In genomic region chr4:151055539-151055938, GRCh38 we compare ENCODE assay signal across 14 cellular contexts. TPM values are rescaled to one million over a fixed set of nuclear protein-coding genes. Genes with fewer than 3 reads are reported as not detected.
DNase-seq lines count a peak whose midpoint lies in the region; ATAC-seq, FAIRE-seq and TF ChIP-seq lines count a peak whose summit lies in the region.
"Had no signal": no experiment of that assay in that cellular context is flagged by ENCODE, and none has a peak within 500 bp of the region (broad histone marks: within the 10 kb centered on the region; RNA-seq: fewer than 3 reads in every experiment).

No MANE protein-coding gene starts in this region.

- in situ Hi-C loops in mammary epithelial cell (cut with MboI; ENCODE audit: low sequenced_read_pairs in 2 of 2) = no loop called here
- in situ Hi-C loops in IMR-90 (cut with MboI; ENCODE audit: low sequenced_read_pairs) = no loop called here
- in situ Hi-C loops in K562 (cut with MboI) = no loop called here

- POLR2A ChIA-PET in IMR-90 (lab: Charles Lee; ENCODE audit: unreplicated experiment) (no interaction called here), K562 (lab: Yijun Ruan, JAX) (no interaction called here)

- H4K91ac ChIP-seq in IMR-90 (ENCODE audit: insufficient read depth, low read depth, low read length) = no peak overlapping the region

- H3K9me1 ChIP-seq in IMR-90 (ENCODE audit: insufficient read depth, low read length) = no peaks in the 10 kb centered on the region
- H3K9me1 ChIP-seq in K562 (ENCODE audit: control insufficient read depth, insufficient read depth, low read length) = no peaks in the 10 kb centered on the region

- H3K4me1 ChIP-seq in mammary epithelial cell (ENCODE audit: insufficient read depth, low read length) (no peaks in the 10 kb centered on the region), breast epithelium (no peaks in the 10 kb centered on the region), IMR-90 (ENCODE audit: control insufficient read depth, insufficient read depth, low read length) (0 out of 2 replicates have a peak, but pooled peaks cover 2% of the 10 kb centered on the region), K562 (replicated peaks in 1 of 2; ENCODE audit: control insufficient read depth in 2 of 2, insufficient read depth in 2 of 2, low read length in 2 of 2) (peaks cover 0 to 5% of the 10 kb centered on the region in 2 experiments; a peak in 1 of 5 replicates), Peyer's patch (no peaks in the 10 kb centered on the region)
- H3K4me1 ChIP-seq: BLaER1 treated with 17β-estradiol and CSF1 and Interleukin-3, amounts not matched to agents 10 nM and 100 nM had no signal

- no peak overlapping the region for H2BK120ac ChIP-seq in IMR-90 (ENCODE audit: low read depth, low read length)

- H3K4me2 ChIP-seq in mammary epithelial cell (ENCODE audit: insufficient read depth, low read depth, low read length) (no peak overlapping the region), IMR-90 (ENCODE audit: low read depth, low read length) (no peak overlapping the region), K562 (ENCODE audit: insufficient read depth, low read length) (no peak overlapping the region)
- H3K4me2 ChIP-seq: BLaER1 treated with 17β-estradiol and CSF1 and Interleukin-3, amounts not matched to agents 10 nM and 100 nM had no signal

- H3K27me3 Mint-ChIP-seq in chondrocyte (ENCODE audit: low read depth) = peaks cover 2% of the 10 kb centered on the region
- H3K27me3 Mint-ChIP-seq: CD4-positive, CD25-positive, alpha-beta regulatory T cell had no signal

- FAIRE-seq in K562 (lab: Jason Lieb, UNC) = no peak

- H2BK20ac ChIP-seq in IMR-90 (ENCODE audit: low read depth, low read length) = no peak overlapping the region

- no peak overlapping the region for H2AK5ac ChIP-seq in IMR-90 (ENCODE audit: low read depth, low read length)

- WGBS in mammary epithelial cell (ENCODE audit: low coverage, missing lambda C conversion rate) = 0% methylated on average over 1 of the region's 1 CpG
- WGBS in IMR-90 (ENCODE audit: extremely low coverage in 2 of 2, insufficient read length in 1 of 2), 2 experiments = no CpG with 5 or more reads among the region's 1 CpG
- 0% methylated on average over 1 of the region's 1 CpG for WGBS in K562 (ENCODE audit: insufficient coverage, low coverage, missing lambda C conversion rate)

- H3K36me3 Mint-ChIP-seq in chondrocyte (ENCODE audit: low read depth) = peaks cover 2% of the 10 kb centered on the region
- H3K36me3 Mint-ChIP-seq: CD4-positive, CD25-positive, alpha-beta regulatory T cell had no signal

- no peak overlapping the region for H3K4me3 Mint-ChIP-seq in chondrocyte (ENCODE audit: unreplicated experiment)
- H3K4me3 Mint-ChIP-seq: CD4-positive, CD25-positive, alpha-beta regulatory T cell had no signal

- H3K9me3 Mint-ChIP-seq in chondrocyte (ENCODE audit: low read depth) = peaks cover 4% of the 10 kb centered on the region

- no peak overlapping the region for H4K8ac ChIP-seq in IMR-90 (ENCODE audit: low read depth in 2 of 2, low read length in 2 of 2)

- no peak overlapping the region for H3K9ac ChIP-seq in mammary epithelial cell (ENCODE audit: insufficient read depth, low read length)
- no peak overlapping the region for H3K9ac ChIP-seq in IMR-90 (ENCODE audit: low read depth, low read length)
- no peak overlapping the region for H3K9ac ChIP-seq in K562 (ENCODE audit: insufficient read depth in 1 of 2, low read depth in 2 of 2, low read length in 2 of 2)
- H3K9ac ChIP-seq: BLaER1 treated with 17β-estradiol and CSF1 and Interleukin-3, amounts not matched to agents 10 nM and 100 nM had no signal

- no peak for DNase-seq in mammary epithelial cell
- no peak for DNase-seq in breast epithelium (ENCODE audit: low spot score in 2 of 2)
- DNase-seq in IMR-90 = no peak
- no peak for DNase-seq in K562 (ENCODE audit: extremely low read depth in 1 of 4, low spot score in 3 of 4)
- DNase-seq in Peyer's patch = no peak
- DNase-seq in DMS153 (lab: John Stamatoyannopoulos, UW) = no peak
- DNase-seq in T-helper 1 cell = no peak
- no peak for DNase-seq in chondrocyte (ENCODE audit: low spot score)
- DNase-seq: 8988T; ACHN; CD4-positive, CD25-positive, alpha-beta regulatory T cell; KG1 had no signal

- H3K27me3 ChIP-seq in mammary epithelial cell (ENCODE audit: insufficient read depth, low read length) = no peaks in the 10 kb centered on the region
- no peaks in the 10 kb centered on the region for H3K27me3 ChIP-seq in breast epithelium
- no peaks in the 10 kb centered on the region for H3K27me3 ChIP-seq in IMR-90 (ENCODE audit: control insufficient read depth, insufficient read depth, low read length)
- no peaks in the 10 kb centered on the region for H3K27me3 ChIP-seq in K562 (ENCODE audit: control insufficient read depth in 2 of 2, insufficient read depth in 2 of 2, low read length in 2 of 2)
- H3K27me3 ChIP-seq in Peyer's patch = no peaks in the 10 kb centered on the region
- H3K27me3 ChIP-seq: BLaER1 treated with 17β-estradiol and CSF1 and Interleukin-3, amounts not matched to agents 10 nM and 100 nM had no signal

- ATAC-seq in IMR-90 (ENCODE audit: low read depth) (peak; percentile 44), K562 (peak; percentile 48; the same call in 2 of the 3 replicates)
- ATAC-seq: HCT116 had no signal

- H3K27ac ChIP-seq in mammary epithelial cell (ENCODE audit: insufficient read depth, low read depth, low read length) (no peak overlapping the region), breast epithelium (no peak overlapping the region), IMR-90 (ENCODE audit: insufficient read depth, low read length) (no peak overlapping the region), K562 (ENCODE audit: extremely low read depth, low read depth, low read length) (no peak overlapping the region), Peyer's patch (no peak overlapping the region)
- H3K27ac ChIP-seq: BLaER1 treated with 17β-estradiol and CSF1 and Interleukin-3, amounts not matched to agents 10 nM and 100 nM had no signal

- CTCF ChIA-PET in mammary epithelial cell (lab: Charles Lee; ENCODE audit: low non-redundant PET) (no interaction called here), IMR-90 (lab: Yijun Ruan, JAX) (no interaction called here), K562 (lab: Yijun Ruan, JAX; ENCODE audit: low intra/inter-chr PET ratio) (no interaction called here)

- H2AK9ac ChIP-seq in IMR-90 (replicated peaks; ENCODE audit: low read depth, low read length, poor library complexity) = no peak overlapping the region

- no peak overlapping the region for H2BK15ac ChIP-seq in IMR-90 (ENCODE audit: low read depth, low read length)

- H3K27ac Mint-ChIP-seq in chondrocyte (ENCODE audit: unreplicated experiment) = no peak overlapping the region
- H3K27ac Mint-ChIP-seq: CD4-positive, CD25-positive, alpha-beta regulatory T cell had no signal

- H2AFZ ChIP-seq in mammary epithelial cell (ENCODE audit: low read depth, low read length) = peak overlapping the region; percentile 48
- H2AFZ ChIP-seq in IMR-90 (replicated peaks; ENCODE audit: low read length, poor library complexity) = no peak overlapping the region
- H2AFZ ChIP-seq in K562 (ENCODE audit: low read depth, low read length) = peak overlapping the region; percentile 70

- H3K79me2 ChIP-seq in mammary epithelial cell (ENCODE audit: insufficient read depth, low read length) (no peaks in the 10 kb centered on the region), K562 (ENCODE audit: control insufficient read depth, insufficient read depth, low read length) (no peaks in the 10 kb centered on the region)

- no peaks in the 10 kb centered on the region for H4K20me1 ChIP-seq in mammary epithelial cell (ENCODE audit: insufficient read depth, low read length)
- H4K20me1 ChIP-seq in IMR-90 (ENCODE audit: insufficient read depth, low read length) = no peaks in the 10 kb centered on the region
- no peaks in the 10 kb centered on the region for H4K20me1 ChIP-seq in K562 (replicated peaks; ENCODE audit: control insufficient read depth, insufficient read depth, low read length)
- H4K20me1 ChIP-seq: BLaER1 treated with 17β-estradiol and CSF1 and Interleukin-3, amounts not matched to agents 10 nM and 100 nM had no signal

- no peak overlapping the region for H3K23ac ChIP-seq in IMR-90 (ENCODE audit: low read depth, low read length)

- H3K36me3 ChIP-seq in mammary epithelial cell (ENCODE audit: insufficient read depth, low read length) (no peaks in the 10 kb centered on the region), breast epithelium (no peaks in the 10 kb centered on the region), IMR-90 (ENCODE audit: control insufficient read depth, insufficient read depth, low read length) (no peaks in the 10 kb centered on the region), K562 (ENCODE audit: control insufficient read depth, insufficient read depth, low read length) (no peaks in the 10 kb centered on the region), Peyer's patch (no peaks in the 10 kb centered on the region)
- H3K36me3 ChIP-seq: BLaER1 treated with 17β-estradiol and CSF1 and Interleukin-3, amounts not matched to agents 10 nM and 100 nM had no signal

- no peak overlapping the region for H3K14ac ChIP-seq in IMR-90 (replicated peaks; ENCODE audit: low read depth, low read length)

- H3K4me3 ChIP-seq in mammary epithelial cell (replicated peaks in 1 of 3; ENCODE audit: insufficient read depth in 1 of 3, low read depth in 2 of 3, low read length in 3 of 3) = no peak overlapping the region
- H3K4me3 ChIP-seq in breast epithelium = no peak overlapping the region
- no peak overlapping the region for H3K4me3 ChIP-seq in IMR-90 (ENCODE audit: insufficient read depth, low read depth, low read length)
- no peak overlapping the region for H3K4me3 ChIP-seq in K562
- no peak overlapping the region for H3K4me3 ChIP-seq in Peyer's patch
- H3K4me3 ChIP-seq: BLaER1 treated with 17β-estradiol and CSF1 and Interleukin-3, amounts not matched to agents 10 nM and 100 nM had no signal

- H3K79me1 ChIP-seq in IMR-90 (ENCODE audit: low read depth in 1 of 2, low read length in 2 of 2) = no peaks in the 10 kb centered on the region

- H3K56ac ChIP-seq in IMR-90 (ENCODE audit: extremely low read depth, insufficient read depth, low read length) = no peak overlapping the region

- dilution Hi-C loops in mammary epithelial cell (cut with HindIII; ENCODE audit: low sequenced_read_pairs) = no loop called here
- dilution Hi-C loops in IMR-90 (cut with HindIII; ENCODE audit: low sequenced_read_pairs, unreplicated experiment) = no loop called here

- no peaks in the 10 kb centered on the region for H3K4me1 Mint-ChIP-seq in chondrocyte (ENCODE audit: low read depth)

- H3K4ac ChIP-seq in IMR-90 (ENCODE audit: low read depth, low read length) = no peak overlapping the region

- no peak overlapping the region for H2BK5ac ChIP-seq in IMR-90 (ENCODE audit: low read depth, low read length, poor library complexity, severe bottlenecking)

- BruUV-seq in mammary epithelial cell (replicated peaks; lab: Mats Ljungman, UMichigan) (TSS peak; percentile 82), IMR-90 (replicated peaks; lab: Mats Ljungman, UMichigan) (no TSS peak), K562 (replicated peaks; lab: Mats Ljungman, UMichigan) (TSS peak; percentile 95)

- H3K18ac ChIP-seq in IMR-90 (ENCODE audit: low read depth, low read length) = no peak overlapping the region

- TF ChIP-seq RAD21 in IMR-90 (IDR thresholded peaks at IDR 0.05; ENCODE audit: low read length) (no peak), K562 (CRISPR knock-in tag; conservative IDR thresholded peaks at IDR 0.05 in 1 of 2, IDR thresholded peaks at IDR 0.05 in 1 of 2) (no peak)

- no peaks in the 10 kb centered on the region for H3K9me3 ChIP-seq in mammary epithelial cell (replicated peaks; ENCODE audit: insufficient read depth, low read length)
- H3K9me3 ChIP-seq in breast epithelium = no peaks in the 10 kb centered on the region
- H3K9me3 ChIP-seq in IMR-90 (ENCODE audit: control insufficient read depth, insufficient read depth, low read length) = no peaks in the 10 kb centered on the region
- no peaks in the 10 kb centered on the region for H3K9me3 ChIP-seq in K562 (replicated peaks; ENCODE audit: control insufficient read depth, insufficient read depth, low read depth, low read length)
- H3K9me3 ChIP-seq in Peyer's patch = no peaks in the 10 kb centered on the region
- H3K9me3 ChIP-seq: BLaER1 treated with 17β-estradiol and CSF1 and Interleukin-3, amounts not matched to agents 10 nM and 100 nM had no signal

- no peak for TF ChIP-seq CTCF in mammary epithelial cell (conservative IDR thresholded peaks at IDR 0.05 in 1 of 2, IDR thresholded peaks at IDR 0.05 in 1 of 2; ENCODE audit: extremely low read depth in 1 of 2, insufficient read depth in 1 of 2, low read depth in 1 of 2, low read length in 2 of 2)
- no peak for TF ChIP-seq CTCF in breast epithelium (IDR thresholded peaks at IDR 0.05)
- TF ChIP-seq CTCF in IMR-90 (conservative IDR thresholded peaks at IDR 0.05; ENCODE audit: low read depth, low read length) = no peak
- TF ChIP-seq CTCF in K562 (IDR thresholded peaks at IDR 0.05 in 2 of 3, conservative IDR thresholded peaks at IDR 0.05 in 1 of 3; ENCODE audit: insufficient read depth in 2 of 3, low read depth in 1 of 3, low read length in 3 of 3) = no peak
- TF ChIP-seq CTCF in Peyer's patch (IDR thresholded peaks at IDR 0.05) = no peak
- TF ChIP-seq CTCF in chondrocyte (IDR thresholded peaks at IDR 0.05) = no peak

- TF ChIP-seq POLR2A in breast epithelium (IDR thresholded peaks at IDR 0.05) (no peak), IMR-90 (IDR thresholded peaks at IDR 0.05; ENCODE audit: low read depth, low read length) (no peak), K562 (conservative IDR thresholded peaks at IDR 0.05) (no peak), Peyer's patch (IDR thresholded peaks at IDR 0.05) (no peak)

- intact Hi-C loops in mammary epithelial cell (cut with micrococcal nuclease) = no loop called here
- intact Hi-C loops in breast epithelium (cut with DNase I; ENCODE audit: low total_unique reads) = loop anchor here (10.0 kb wide), 1 partner anchor 761 kb away; no protein-coding TSS in a partner anchor
- intact Hi-C loops in IMR-90 (cut with micrococcal nuclease) = no loop called here
- intact Hi-C loops in K562 (cut with micrococcal nuclease) = no loop called here

- TF ChIP-seq EP300 in K562 (IDR thresholded peaks at IDR 0.05; ENCODE audit: low read length) = no peak

- no peak overlapping the region for H4K5ac ChIP-seq in IMR-90 (ENCODE audit: low read depth, low read length)

RNA-seq across cellular contexts. Expression of gene LRBA, which starts 40.5 kb away (rescaled TPM):
- total RNA-seq in mammary epithelial cell (100 to 1,000 TPM in 1 of 2 donors, 10 to 100 TPM in 1; 63.3 to 108 TPM), breast epithelium (100 to 1,000 TPM in 1 of 3 donors, 10 to 100 TPM in 2; 26.9 to 138 (median 93.7) TPM), IMR-90 (2012; rRNA removed) (48.6 and 51.6 TPM in 2 replicates), K562 (2014; rRNA removed) (55.5 and 60.2 TPM in 2 replicates), K562 (2014; rRNA removed; fragmentation: Illumina TruSeq; extraction: Trizol) (88.7 and 92.7 TPM in 2 replicates), K562 (2015; rRNA removed; fragmentation: Illumina TruSeq; extraction: Trizol) (82.6 and 87.3 TPM in 2 replicates), K562 (2021) (63.0 and 65.9 TPM in 2 replicates), Peyer's patch (100 to 1,000 TPM in 2 of 4 donors, 10 to 100 TPM in 2; 71.5 to 120 (median 91.7) TPM), chondrocyte (19.7 to 41.9 TPM (median 25.1 TPM) in 3 replicates)
- polyA plus RNA-seq in mammary epithelial cell (36.9 TPM), IMR-90 (2012; rRNA removed) (8.5 and 10.2 TPM in 2 replicates), K562 (2011; rRNA removed) (36.8 and 46.1 TPM in 2 replicates), K562 (2014; fragmentation: Illumina TruSeq; extraction: Trizol) (46.8 and 59.7 TPM in 2 replicates), K562 (2014; fragmentation: Nextera tagmentation; extraction: Ambion mirVana) (10 to 100 TPM; 24.2 to 32.1 TPM), K562 (2014; rRNA removed) (31.9 and 34.4 TPM in 2 replicates)
- polyA minus RNA-seq in mammary epithelial cell = 226 TPM
- 5.5 and 5.7 TPM in 2 replicates for polyA plus RNA-seq in IMR-90 (2012; cell fraction: cytosol; rRNA removed)
- 4.7 and 10.7 TPM in 2 replicates for polyA plus RNA-seq in IMR-90 (2012; cell fraction: nucleus; rRNA removed; ENCODE audit: low replicate concordance)
- 104 and 363 TPM in 2 replicates for total RNA-seq in K562 (2011; cell fraction: chromatin; rRNA removed; ENCODE audit: low replicate concordance)
- 53.9 and 87.2 TPM in 2 replicates for total RNA-seq in K562 (2011; cell fraction: nucleolus; rRNA removed)
- 148 and 201 TPM in 2 replicates for total RNA-seq in K562 (2011; cell fraction: nucleoplasm; rRNA removed)
- polyA plus RNA-seq in K562 (2011; cell fraction: cytosol; rRNA removed) = 29.9 and 41.2 TPM in 2 replicates
- 32.0 and 38.6 TPM in 2 replicates for polyA plus RNA-seq in K562 (2011; cell fraction: nucleus; rRNA removed)
- polyA plus RNA-seq in K562 (2012) = 42.7 and 50.5 TPM in 2 replicates
- polyA minus RNA-seq in K562 (2011; rRNA and poly(A)+ RNA removed) = 341 and 347 TPM in 2 replicates
- 82.8 and 105 TPM in 2 replicates for polyA minus RNA-seq in K562 (2011; cell fraction: cytosol; rRNA and poly(A)+ RNA removed)
- polyA minus RNA-seq in K562 (2011; cell fraction: nucleus; rRNA and poly(A)+ RNA removed) = 202 and 311 TPM in 2 replicates

RNA-seq across cellular contexts. Expression of gene RPS3A, which starts 43.9 kb away (rescaled TPM):
- total RNA-seq in mammary epithelial cell = 1,000 to 10,000 TPM; 1,437 to 1,463 TPM
- polyA plus RNA-seq in mammary epithelial cell = 1,779 TPM
- 497 TPM for polyA minus RNA-seq in mammary epithelial cell
- 1,000 to 10,000 TPM; 3,228 to 5,074 (median 4,710) TPM for total RNA-seq in breast epithelium
- total RNA-seq in IMR-90 (2012; rRNA removed) = 1,618 and 2,908 TPM in 2 replicates
- polyA plus RNA-seq in IMR-90 (2012; rRNA removed) = 1,481 and 1,729 TPM in 2 replicates
- 401 and 1,191 TPM in 2 replicates for polyA plus RNA-seq in IMR-90 (2012; cell fraction: cytosol; rRNA removed)
- polyA plus RNA-seq in IMR-90 (2012; cell fraction: nucleus; rRNA removed; ENCODE audit: low replicate concordance) = 47.3 and 747 TPM in 2 replicates
- 296 and 420 TPM in 2 replicates for total RNA-seq in K562 (2011; cell fraction: chromatin; rRNA removed; ENCODE audit: low replicate concordance)
- total RNA-seq in K562 (2011; cell fraction: nucleolus; rRNA removed) = 433 and 451 TPM in 2 replicates
- total RNA-seq in K562 (2011; cell fraction: nucleoplasm; rRNA removed) = 773 and 1,562 TPM in 2 replicates
- total RNA-seq in K562 (2014; rRNA removed) = 1,793 and 2,102 TPM in 2 replicates
- 3,891 and 4,298 TPM in 2 replicates for total RNA-seq in K562 (2014; rRNA removed; fragmentation: Illumina TruSeq; extraction: Trizol)
- 2,923 and 3,036 TPM in 2 replicates for total RNA-seq in K562 (2015; rRNA removed; fragmentation: Illumina TruSeq; extraction: Trizol)
- 2,407 and 2,649 TPM in 2 replicates for total RNA-seq in K562 (2021)
- polyA plus RNA-seq in K562 (2011; rRNA removed) = 4,895 and 5,488 TPM in 2 replicates
- polyA plus RNA-seq in K562 (2011; cell fraction: cytosol; rRNA removed) = 887 and 2,354 TPM in 2 replicates
- polyA plus RNA-seq in K562 (2011; cell fraction: nucleus; rRNA removed) = 570 and 1,423 TPM in 2 replicates
- polyA plus RNA-seq in K562 (2012) = 2,139 and 3,584 TPM in 2 replicates
- polyA plus RNA-seq in K562 (2014; fragmentation: Illumina TruSeq; extraction: Trizol) = 2,678 and 2,756 TPM in 2 replicates
- 1,000 to 10,000 TPM; 3,558 to 3,768 TPM for polyA plus RNA-seq in K562 (2014; fragmentation: Nextera tagmentation; extraction: Ambion mirVana)
- 2,761 and 3,554 TPM in 2 replicates for polyA plus RNA-seq in K562 (2014; rRNA removed)
- polyA minus RNA-seq in K562 (2011; rRNA and poly(A)+ RNA removed) = 1,733 and 2,092 TPM in 2 replicates
- 660 and 683 TPM in 2 replicates for polyA minus RNA-seq in K562 (2011; cell fraction: cytosol; rRNA and poly(A)+ RNA removed)
- 140 and 302 TPM in 2 replicates for polyA minus RNA-seq in K562 (2011; cell fraction: nucleus; rRNA and poly(A)+ RNA removed)
- 1,000 to 10,000 TPM in 2 of 4 donors, 100 to 1,000 TPM in 2; 879 to 3,561 (median 1,074) TPM for total RNA-seq in Peyer's patch
- total RNA-seq in chondrocyte = 1,042 to 1,173 TPM (median 1,077 TPM) in 3 replicates
